Comparison of ENCODE assay signal across 1 cellular context in the genomic region with DNA sequence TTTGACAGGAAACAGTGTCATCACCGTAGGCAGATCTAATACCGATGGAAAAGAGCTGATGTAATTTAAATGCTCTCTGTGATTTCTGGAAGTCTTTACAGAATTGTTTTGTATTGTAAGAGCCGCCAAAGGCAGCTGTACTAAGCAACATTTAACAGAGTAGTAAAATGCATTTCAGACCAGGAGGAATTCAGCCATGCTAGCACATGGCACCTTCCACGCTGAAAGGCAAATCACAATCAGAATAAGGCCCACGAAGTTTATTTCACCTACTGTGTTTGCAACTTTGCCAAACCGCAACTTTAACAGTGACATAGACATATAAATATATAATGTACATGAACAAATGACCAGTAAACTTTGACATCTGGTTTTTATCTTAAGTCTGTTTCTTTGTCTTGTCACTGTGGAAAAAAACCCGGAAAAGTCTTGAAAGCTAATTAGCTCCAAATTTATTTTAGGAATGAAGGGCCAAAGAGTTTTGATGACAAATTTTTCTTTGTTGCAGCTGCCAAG.
TF ChIP-seq lines count a peak whose summit lies in the region.

No MANE protein-coding gene starts in this region.

TF ChIP-seq in GM23338, 12 proteins besides CTCF, POLR2A, EP300 and RAD21 (continued from another document):
- TF ChIP-seq, protein P1, sequence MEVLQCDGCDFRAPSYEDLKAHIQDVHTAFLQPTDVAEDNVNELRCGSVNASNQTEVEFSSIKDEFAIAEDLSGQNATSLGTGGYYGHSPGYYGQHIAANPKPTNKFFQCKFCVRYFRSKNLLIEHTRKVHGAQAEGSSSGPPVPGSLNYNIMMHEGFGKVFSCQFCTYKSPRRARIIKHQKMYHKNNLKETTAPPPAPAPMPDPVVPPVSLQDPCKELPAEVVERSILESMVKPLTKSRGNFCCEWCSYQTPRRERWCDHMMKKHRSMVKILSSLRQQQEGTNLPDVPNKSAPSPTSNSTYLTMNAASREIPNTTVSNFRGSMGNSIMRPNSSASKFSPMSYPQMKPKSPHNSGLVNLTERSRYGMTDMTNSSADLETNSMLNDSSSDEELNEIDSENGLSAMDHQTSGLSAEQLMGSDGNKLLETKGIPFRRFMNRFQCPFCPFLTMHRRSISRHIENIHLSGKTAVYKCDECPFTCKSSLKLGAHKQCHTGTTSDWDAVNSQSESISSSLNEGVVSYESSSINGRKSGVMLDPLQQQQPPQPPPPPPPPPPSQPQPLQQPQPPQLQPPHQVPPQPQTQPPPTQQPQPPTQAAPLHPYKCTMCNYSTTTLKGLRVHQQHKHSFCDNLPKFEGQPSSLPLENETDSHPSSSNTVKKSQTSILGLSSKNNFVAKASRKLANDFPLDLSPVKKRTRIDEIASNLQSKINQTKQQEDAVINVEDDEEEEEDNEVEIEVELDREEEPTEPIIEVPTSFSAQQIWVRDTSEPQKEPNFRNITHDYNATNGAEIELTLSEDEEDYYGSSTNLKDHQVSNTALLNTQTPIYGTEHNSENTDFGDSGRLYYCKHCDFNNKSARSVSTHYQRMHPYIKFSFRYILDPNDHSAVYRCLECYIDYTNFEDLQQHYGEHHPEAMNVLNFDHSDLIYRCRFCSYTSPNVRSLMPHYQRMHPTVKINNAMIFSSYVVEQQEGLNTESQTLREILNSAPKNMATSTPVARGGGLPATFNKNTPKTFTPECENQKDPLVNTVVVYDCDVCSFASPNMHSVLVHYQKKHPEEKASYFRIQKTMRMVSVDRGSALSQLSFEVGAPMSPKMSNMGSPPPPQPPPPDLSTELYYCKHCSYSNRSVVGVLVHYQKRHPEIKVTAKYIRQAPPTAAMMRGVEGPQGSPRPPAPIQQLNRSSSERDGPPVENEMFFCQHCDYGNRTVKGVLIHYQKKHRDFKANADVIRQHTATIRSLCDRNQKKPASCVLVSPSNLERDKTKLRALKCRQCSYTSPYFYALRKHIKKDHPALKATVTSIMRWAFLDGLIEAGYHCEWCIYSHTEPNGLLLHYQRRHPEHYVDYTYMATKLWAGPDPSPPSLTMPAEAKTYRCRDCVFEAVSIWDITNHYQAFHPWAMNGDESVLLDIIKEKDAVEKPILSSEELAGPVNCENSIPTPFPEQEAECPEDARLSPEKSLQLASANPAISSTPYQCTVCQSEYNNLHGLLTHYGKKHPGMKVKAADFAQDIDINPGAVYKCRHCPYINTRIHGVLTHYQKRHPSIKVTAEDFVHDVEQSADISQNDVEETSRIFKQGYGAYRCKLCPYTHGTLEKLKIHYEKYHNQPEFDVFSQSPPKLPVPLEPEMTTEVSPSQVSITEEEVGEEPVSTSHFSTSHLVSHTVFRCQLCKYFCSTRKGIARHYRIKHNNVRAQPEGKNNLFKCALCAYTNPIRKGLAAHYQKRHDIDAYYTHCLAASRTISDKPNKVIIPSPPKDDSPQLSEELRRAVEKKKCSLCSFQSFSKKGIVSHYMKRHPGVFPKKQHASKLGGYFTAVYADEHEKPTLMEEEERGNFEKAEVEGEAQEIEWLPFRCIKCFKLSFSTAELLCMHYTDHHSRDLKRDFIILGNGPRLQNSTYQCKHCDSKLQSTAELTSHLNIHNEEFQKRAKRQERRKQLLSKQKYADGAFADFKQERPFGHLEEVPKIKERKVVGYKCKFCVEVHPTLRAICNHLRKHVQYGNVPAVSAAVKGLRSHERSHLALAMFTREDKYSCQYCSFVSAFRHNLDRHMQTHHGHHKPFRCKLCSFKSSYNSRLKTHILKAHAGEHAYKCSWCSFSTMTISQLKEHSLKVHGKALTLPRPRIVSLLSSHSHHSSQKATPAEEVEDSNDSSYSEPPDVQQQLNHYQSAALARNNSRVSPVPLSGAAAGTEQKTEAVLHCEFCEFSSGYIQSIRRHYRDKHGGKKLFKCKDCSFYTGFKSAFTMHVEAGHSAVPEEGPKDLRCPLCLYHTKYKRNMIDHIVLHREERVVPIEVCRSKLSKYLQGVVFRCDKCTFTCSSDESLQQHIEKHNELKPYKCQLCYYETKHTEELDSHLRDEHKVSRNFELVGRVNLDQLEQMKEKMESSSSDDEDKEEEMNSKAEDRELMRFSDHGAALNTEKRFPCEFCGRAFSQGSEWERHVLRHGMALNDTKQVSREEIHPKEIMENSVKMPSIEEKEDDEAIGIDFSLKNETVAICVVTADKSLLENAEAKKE (CRISPR knock-in tag; IDR thresholded peaks at IDR 0.05) = no peak
- TF ChIP-seq, protein P2, sequence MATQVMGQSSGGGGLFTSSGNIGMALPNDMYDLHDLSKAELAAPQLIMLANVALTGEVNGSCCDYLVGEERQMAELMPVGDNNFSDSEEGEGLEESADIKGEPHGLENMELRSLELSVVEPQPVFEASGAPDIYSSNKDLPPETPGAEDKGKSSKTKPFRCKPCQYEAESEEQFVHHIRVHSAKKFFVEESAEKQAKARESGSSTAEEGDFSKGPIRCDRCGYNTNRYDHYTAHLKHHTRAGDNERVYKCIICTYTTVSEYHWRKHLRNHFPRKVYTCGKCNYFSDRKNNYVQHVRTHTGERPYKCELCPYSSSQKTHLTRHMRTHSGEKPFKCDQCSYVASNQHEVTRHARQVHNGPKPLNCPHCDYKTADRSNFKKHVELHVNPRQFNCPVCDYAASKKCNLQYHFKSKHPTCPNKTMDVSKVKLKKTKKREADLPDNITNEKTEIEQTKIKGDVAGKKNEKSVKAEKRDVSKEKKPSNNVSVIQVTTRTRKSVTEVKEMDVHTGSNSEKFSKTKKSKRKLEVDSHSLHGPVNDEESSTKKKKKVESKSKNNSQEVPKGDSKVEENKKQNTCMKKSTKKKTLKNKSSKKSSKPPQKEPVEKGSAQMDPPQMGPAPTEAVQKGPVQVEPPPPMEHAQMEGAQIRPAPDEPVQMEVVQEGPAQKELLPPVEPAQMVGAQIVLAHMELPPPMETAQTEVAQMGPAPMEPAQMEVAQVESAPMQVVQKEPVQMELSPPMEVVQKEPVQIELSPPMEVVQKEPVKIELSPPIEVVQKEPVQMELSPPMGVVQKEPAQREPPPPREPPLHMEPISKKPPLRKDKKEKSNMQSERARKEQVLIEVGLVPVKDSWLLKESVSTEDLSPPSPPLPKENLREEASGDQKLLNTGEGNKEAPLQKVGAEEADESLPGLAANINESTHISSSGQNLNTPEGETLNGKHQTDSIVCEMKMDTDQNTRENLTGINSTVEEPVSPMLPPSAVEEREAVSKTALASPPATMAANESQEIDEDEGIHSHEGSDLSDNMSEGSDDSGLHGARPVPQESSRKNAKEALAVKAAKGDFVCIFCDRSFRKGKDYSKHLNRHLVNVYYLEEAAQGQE (IDR thresholded peaks at IDR 0.05; ENCODE audit: unreplicated experiment) = no peak
- TF ChIP-seq JUNB (IDR thresholded peaks at IDR 0.05; ENCODE audit: unreplicated experiment) = no peak
- TF ChIP-seq POLR2AphosphoS5 (IDR thresholded peaks at IDR 0.05; ENCODE audit: low read depth) = no peak
- no peak for TF ChIP-seq ZNF331 (CRISPR knock-in tag; IDR thresholded peaks at IDR 0.05; ENCODE audit: low read depth)
- TF ChIP-seq EZH2phosphoT487 (IDR thresholded peaks at IDR 0.05; ENCODE audit: unreplicated experiment) = no peak
- no peak for TF ChIP-seq NANOG (IDR thresholded peaks at IDR 0.05; ENCODE audit: borderline replicate concordance)
